In genomic region chr2:239467281-239467955, GRCh38 we compare ENCODE assay signal across 1 cellular context.
TF ChIP-seq lines count a peak whose summit lies in the region.

No MANE protein-coding gene starts in this region.

TF ChIP-seq in HepG2, 621 proteins besides CTCF, POLR2A, EP300 and RAD21 (continued from another document):
- TF ChIP-seq ZSCAN31 (CRISPR knock-in tag; IDR thresholded peaks at IDR 0.05; ENCODE audit: low read depth) (no peak), RXRB (CRISPR knock-in tag; IDR thresholded peaks at IDR 0.05; ENCODE audit: borderline replicate concordance) (no peak), BRF2 (CRISPR knock-in tag; IDR thresholded peaks at IDR 0.05) (no peak), FOXA1 (IDR thresholded peaks at IDR 0.05) (0 out of 2 replicates have a peak, but pooled peaks have one; percentile 18), FOXA1 (CRISPR knock-in tag; IDR thresholded peaks at IDR 0.05) (no peak), SIN3B (IDR thresholded peaks at IDR 0.05; ENCODE audit: low read length) (no peak), ZNF800 (CRISPR knock-in tag; IDR thresholded peaks at IDR 0.05) (no peak), ARID3A (IDR thresholded peaks at IDR 0.05; ENCODE audit: low read depth, low read length) (no peak), ZNF761 (CRISPR knock-in tag; conservative IDR thresholded peaks at IDR 0.05) (no peak), ZNF354B (CRISPR knock-in tag; IDR thresholded peaks at IDR 0.05) (no peak), ZFP62 (CRISPR knock-in tag; IDR thresholded peaks at IDR 0.05) (no peak), ZNF333 (CRISPR knock-in tag; IDR thresholded peaks at IDR 0.05; ENCODE audit: borderline replicate concordance) (no peak), CBFB (CRISPR knock-in tag; IDR thresholded peaks at IDR 0.05) (no peak), ZSCAN5A (CRISPR knock-in tag; IDR thresholded peaks at IDR 0.05; ENCODE audit: borderline replicate concordance) (no peak), CCAR2 (optimal IDR thresholded peaks at IDR 0.05; ENCODE audit: low read depth, low read length) (no peak), TRIM22 (IDR thresholded peaks at IDR 0.05) (peak; percentile 76; the same call in 1 of the 2 replicates), HOXD1 (CRISPR knock-in tag; IDR thresholded peaks at IDR 0.05) (no peak)
